3 cellular contexts compared by ENCODE assay signal in genomic region chr5:135227064-135228022, GRCh38.
TF ChIP-seq lines count a peak whose summit lies in the region.

No MANE protein-coding gene starts in this region.

TF ChIP-seq in IMR-90, 13 proteins besides CTCF, POLR2A, EP300 and RAD21 (continued from another document):
- no peak for TF ChIP-seq MAFK (IDR thresholded peaks at IDR 0.05; ENCODE audit: low read depth, low read length)
- TF ChIP-seq BHLHE40 (IDR thresholded peaks at IDR 0.05; ENCODE audit: low read depth, low read length), result no peak
- TF ChIP-seq FOS (IDR thresholded peaks at IDR 0.05; ENCODE audit: low read depth, low read length), result no peak
- no peak for TF ChIP-seq NFE2L2 (IDR thresholded peaks at IDR 0.05; ENCODE audit: low read depth, low read length)
- TF ChIP-seq RFX5 (IDR thresholded peaks at IDR 0.05; ENCODE audit: low read depth, low read length), result no peak
- TF ChIP-seq ELK1 (IDR thresholded peaks at IDR 0.05; ENCODE audit: borderline replicate concordance, low read depth, low read length), result no peak
- no peak for TF ChIP-seq RCOR1 (IDR thresholded peaks at IDR 0.05; ENCODE audit: insufficient replicate concordance, low read length)
- TF ChIP-seq SMC3 (IDR thresholded peaks at IDR 0.05; ENCODE audit: low read depth, low read length), result no peak
- no peak for TF ChIP-seq MXI1 (IDR thresholded peaks at IDR 0.05; ENCODE audit: borderline replicate concordance, low read depth, low read length)
- no peak for TF ChIP-seq CHD1 (IDR thresholded peaks at IDR 0.05; ENCODE audit: low read depth, low read length)
- no peak for TF ChIP-seq USF2 (IDR thresholded peaks at IDR 0.05; ENCODE audit: low read depth, low read length)
- TF ChIP-seq MAZ (IDR thresholded peaks at IDR 0.05; ENCODE audit: borderline replicate concordance, low read depth, low read length), result no peak

TF ChIP-seq in K562, 482 proteins besides CTCF, POLR2A, EP300 and RAD21 (continued from another document):
- TF ChIP-seq ZNF444 (CRISPR knock-in tag; IDR thresholded peaks at IDR 0.05), result no peak

TF ChIP-seq in SK-N-SH treated with all-trans-retinoic acid at 6 μM for 48 hours, 23 proteins besides CTCF, POLR2A, EP300 and RAD21 (continued from another document):
- TF ChIP-seq SNAI2 (CRISPR knock-in tag; IDR thresholded peaks at IDR 0.05) (no peak), CREB5 (CRISPR knock-in tag; IDR thresholded peaks at IDR 0.05; ENCODE audit: low read depth) (no peak), TCF4 (CRISPR knock-in tag; IDR thresholded peaks at IDR 0.05; ENCODE audit: borderline replicate concordance) (no peak), ZNF8 (CRISPR knock-in tag; IDR thresholded peaks at IDR 0.05) (no peak), ARNTL (CRISPR knock-in tag; IDR thresholded peaks at IDR 0.05; ENCODE audit: borderline replicate concordance, low read depth) (no peak), PATZ1 (CRISPR knock-in tag; IDR thresholded peaks at IDR 0.05; ENCODE audit: borderline replicate concordance) (no peak)
